In genomic region chr13:50170447-50171037, GRCh38 we compare ENCODE assay signal across 14 cellular contexts.
DNase-seq lines count a peak whose midpoint lies in the region; ATAC-seq, FAIRE-seq and TF ChIP-seq lines count a peak whose summit lies in the region.
"Had no signal": no experiment of that assay in that cellular context is flagged by ENCODE, and none has a peak within 500 bp of the region (broad histone marks: within the 10 kb centered on the region; RNA-seq: fewer than 3 reads in every experiment).

No MANE protein-coding gene starts in this region.

- H3K4me1 Mint-ChIP-seq in T-helper 2 cell treated with Interferon-gamma antibody and Interleukin-4, amounts not matched to agents 5 μg/mL and 100 μg/mL, for 36 hours (ENCODE audit: low read depth): no peaks in the 10 kb centered on the region
- H3K4me1 Mint-ChIP-seq: activated CD4-positive, alpha-beta T cell treated with anti-CD3 and anti-CD28 coated beads, Interleukin-2, amount 10 ng/mL, durations not matched to agents 7 days and 5 days; activated naive CD8-positive, alpha-beta T cell treated with anti-CD3 and anti-CD28 coated beads, Interleukin-2, amount 10 ng/mL, durations not matched to agents 7 days and 5 days; CD4-positive, CD25-positive, alpha-beta regulatory T cell had no signal

- POLR2A ChIA-PET in HEK293 (lab: Yijun Ruan, JAX): no interaction called here

- no peak overlapping the region for H3K9ac ChIP-seq in kidney (ENCODE audit: low read length in 2 of 2)

- H3K4me1 ChIP-seq in HEK293 (ENCODE audit: control insufficient read depth, insufficient read depth, low read length): no peaks in the 10 kb centered on the region
- H3K4me1 ChIP-seq in adrenal gland (replicated peaks in 1 of 2): no peaks in the 10 kb centered on the region
- H3K4me1 ChIP-seq in kidney (ENCODE audit: control insufficient read depth in 1 of 2, insufficient read depth in 1 of 2, low read depth in 1 of 2, low read length in 2 of 2): no peaks in the 10 kb centered on the region
- H3K4me1 ChIP-seq: SJCRH30 had no signal

- CTCF ChIA-PET in HEK293 (lab: Yijun Ruan, JAX): no interaction called here

- no peak overlapping the region for H3K4me3 Mint-ChIP-seq in T-helper 2 cell treated with Interferon-gamma antibody and Interleukin-4, amounts not matched to agents 5 μg/mL and 100 μg/mL, for 36 hours
- H3K4me3 Mint-ChIP-seq: activated CD4-positive, alpha-beta T cell treated with anti-CD3 and anti-CD28 coated beads, Interleukin-2, amount 10 ng/mL, durations not matched to agents 7 days and 5 days; activated naive CD8-positive, alpha-beta T cell treated with anti-CD3 and anti-CD28 coated beads, Interleukin-2, amount 10 ng/mL, durations not matched to agents 7 days and 5 days; CD4-positive, CD25-positive, alpha-beta regulatory T cell had no signal

- intact Hi-C loops in adrenal gland (cut with DNase I) (no loop called here), kidney (cut with DNase I) (no loop called here)

- no peaks in the 10 kb centered on the region for H3K27me3 ChIP-seq in adrenal gland
- H3K27me3 ChIP-seq: SJCRH30 had no signal

- H3K9me3 Mint-ChIP-seq in T-helper 2 cell treated with Interferon-gamma antibody and Interleukin-4, amounts not matched to agents 5 μg/mL and 100 μg/mL, for 36 hours: no peaks in the 10 kb centered on the region

- no peak for TF ChIP-seq POLR2A in adrenal gland (IDR thresholded peaks at IDR 0.05)

- peaks cover 48% of the 10 kb centered on the region for H3K27me3 Mint-ChIP-seq in T-helper 2 cell treated with Interferon-gamma antibody and Interleukin-4, amounts not matched to agents 5 μg/mL and 100 μg/mL, for 36 hours (ENCODE audit: low read depth)

- ATAC-seq in GM21526 (IDR thresholded peaks at IDR 0.05; ENCODE audit: low FRiP score, unreplicated experiment): no peak
- ATAC-seq in HG03520 (IDR thresholded peaks at IDR 0.05; ENCODE audit: unreplicated experiment): no peak

- H3K27ac ChIP-seq in 22Rv1: no peak overlapping the region
- H3K27ac ChIP-seq in HEK293 (ENCODE audit: extremely low read depth, low read depth, low read length): no peak overlapping the region
- no peak overlapping the region for H3K27ac ChIP-seq in adrenal gland
- H3K27ac ChIP-seq in kidney (ENCODE audit: low read depth in 2 of 2, low read length in 2 of 2): no peak overlapping the region
- H3K27ac ChIP-seq: SJCRH30 had no signal

- no peaks in the 10 kb centered on the region for H3K36me3 Mint-ChIP-seq in T-helper 2 cell treated with Interferon-gamma antibody and Interleukin-4, amounts not matched to agents 5 μg/mL and 100 μg/mL, for 36 hours (ENCODE audit: low read depth)
- H3K36me3 Mint-ChIP-seq: CD4-positive, CD25-positive, alpha-beta regulatory T cell had no signal

- peak; percentile 35 for FAIRE-seq in kidney (lab: Jason Lieb, UNC)
- FAIRE-seq: GM12891 had no signal

- H3K4me3 ChIP-seq in HEK293 (ENCODE audit: low read depth, low read length) (no peak overlapping the region), adrenal gland (no peak overlapping the region), kidney (ENCODE audit: low read length in 2 of 2) (no peak overlapping the region)
- H3K4me3 ChIP-seq: SJCRH30 had no signal

- no peak overlapping the region for H3K27ac Mint-ChIP-seq in T-helper 2 cell treated with Interferon-gamma antibody and Interleukin-4, amounts not matched to agents 5 μg/mL and 100 μg/mL, for 36 hours
- H3K27ac Mint-ChIP-seq: activated CD4-positive, alpha-beta T cell treated with anti-CD3 and anti-CD28 coated beads, Interleukin-2, amount 10 ng/mL, durations not matched to agents 7 days and 5 days; activated naive CD8-positive, alpha-beta T cell treated with anti-CD3 and anti-CD28 coated beads, Interleukin-2, amount 10 ng/mL, durations not matched to agents 7 days and 5 days; CD4-positive, CD25-positive, alpha-beta regulatory T cell had no signal

- WGBS in adrenal gland, 4 donors: 54 to 78% (median 68%) methylated on average over 2 of the region's 2 CpGs

- H3K9me3 ChIP-seq in HEK293 (ENCODE audit: control insufficient read depth, insufficient read depth, low read depth, low read length) (no peaks in the 10 kb centered on the region), adrenal gland (replicated peaks in 1 of 3) (no peaks in the 10 kb centered on the region), kidney (ENCODE audit: control insufficient read depth in 1 of 2, low read length in 2 of 2) (no peaks in the 10 kb centered on the region)
- H3K9me3 ChIP-seq: SJCRH30 had no signal

- TF ChIP-seq CTCF in 22Rv1 (IDR thresholded peaks at IDR 0.05): peak; percentile 18; the same call in 1 of the 2 replicates
- TF ChIP-seq CTCF in HEK293 (tag by site-specific recombination; IDR thresholded peaks at IDR 0.05): no peak
- peak in 5 of 6 experiments; percentile 10 to 50 (median 44) for TF ChIP-seq CTCF in adrenal gland (IDR thresholded peaks at IDR 0.05)
- TF ChIP-seq CTCF in kidney (IDR thresholded peaks at IDR 0.05; ENCODE audit: borderline replicate concordance, extremely low read depth, insufficient read depth): no peak

- H3K36me3 ChIP-seq in HEK293 (ENCODE audit: control insufficient read depth in 2 of 2, insufficient read depth in 1 of 2, low read length in 2 of 2) (no peaks in the 10 kb centered on the region), adrenal gland (replicated peaks in 1 of 2) (no peaks in the 10 kb centered on the region), kidney (ENCODE audit: control insufficient read depth in 1 of 2, insufficient read depth in 2 of 2, low read length in 2 of 2) (no peaks in the 10 kb centered on the region)
- H3K36me3 ChIP-seq: SJCRH30 had no signal

- DNase-seq in adrenal gland (no peak), kidney (no peak), activated gamma-delta T cell (lab: John Stamatoyannopoulos, UW) (no peak)
- DNase-seq in T-helper 2 cell treated with Interferon-gamma antibody and Interleukin-4, amounts not matched to agents 5 μg/mL and 100 μg/mL, for 36 hours (ENCODE audit: low spot score): no peak
- DNase-seq: activated CD4-positive, alpha-beta T cell treated with anti-CD3 and anti-CD28 coated beads, Interleukin-2, amount 10 ng/mL, durations not matched to agents 7 days and 5 days; activated naive CD8-positive, alpha-beta T cell treated with anti-CD3 and anti-CD28 coated beads, Interleukin-2, amount 10 ng/mL, durations not matched to agents 7 days and 5 days; CD4-positive, CD25-positive, alpha-beta regulatory T cell; NCI-H1436 treated with DMSO at 0.1 percent for 48 hours; SJCRH30 had no signal

TF ChIP-seq in HEK293, 187 proteins besides CTCF, POLR2A, EP300 and RAD21 (continues in another document):
- TF ChIP-seq ZNF133 (tag by site-specific recombination; IDR thresholded peaks at IDR 0.05): no peak
- TF ChIP-seq, protein P1, sequence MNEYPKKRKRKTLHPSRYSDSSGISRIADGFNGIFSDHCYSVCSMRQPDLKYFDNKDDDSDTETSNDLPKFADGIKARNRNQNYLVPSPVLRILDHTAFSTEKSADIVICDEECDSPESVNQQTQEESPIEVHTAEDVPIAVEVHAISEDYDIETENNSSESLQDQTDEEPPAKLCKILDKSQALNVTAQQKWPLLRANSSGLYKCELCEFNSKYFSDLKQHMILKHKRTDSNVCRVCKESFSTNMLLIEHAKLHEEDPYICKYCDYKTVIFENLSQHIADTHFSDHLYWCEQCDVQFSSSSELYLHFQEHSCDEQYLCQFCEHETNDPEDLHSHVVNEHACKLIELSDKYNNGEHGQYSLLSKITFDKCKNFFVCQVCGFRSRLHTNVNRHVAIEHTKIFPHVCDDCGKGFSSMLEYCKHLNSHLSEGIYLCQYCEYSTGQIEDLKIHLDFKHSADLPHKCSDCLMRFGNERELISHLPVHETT (tag by site-specific recombination; IDR thresholded peaks at IDR 0.05): no peak
- TF ChIP-seq YY2 (tag by site-specific recombination; IDR thresholded peaks at IDR 0.05): no peak
- TF ChIP-seq MEIS1 (CRISPR knock-in tag; IDR thresholded peaks at IDR 0.05; ENCODE audit: borderline replicate concordance): no peak
- TF ChIP-seq ZNF664 (tag by site-specific recombination; IDR thresholded peaks at IDR 0.05): 0 out of 2 replicates have a peak, but pooled peaks have one; percentile 53
- no peak for TF ChIP-seq ZSCAN16 (tag by site-specific recombination; IDR thresholded peaks at IDR 0.05)
- TF ChIP-seq ELK4 (IDR thresholded peaks at IDR 0.05; ENCODE audit: borderline replicate concordance, low read depth, low read length): no peak
- TF ChIP-seq ZNF335 (tag by site-specific recombination; conservative IDR thresholded peaks at IDR 0.05): no peak
- TF ChIP-seq ZNF792 (tag by site-specific recombination; IDR thresholded peaks at IDR 0.05): no peak
- TF ChIP-seq, protein P2, sequence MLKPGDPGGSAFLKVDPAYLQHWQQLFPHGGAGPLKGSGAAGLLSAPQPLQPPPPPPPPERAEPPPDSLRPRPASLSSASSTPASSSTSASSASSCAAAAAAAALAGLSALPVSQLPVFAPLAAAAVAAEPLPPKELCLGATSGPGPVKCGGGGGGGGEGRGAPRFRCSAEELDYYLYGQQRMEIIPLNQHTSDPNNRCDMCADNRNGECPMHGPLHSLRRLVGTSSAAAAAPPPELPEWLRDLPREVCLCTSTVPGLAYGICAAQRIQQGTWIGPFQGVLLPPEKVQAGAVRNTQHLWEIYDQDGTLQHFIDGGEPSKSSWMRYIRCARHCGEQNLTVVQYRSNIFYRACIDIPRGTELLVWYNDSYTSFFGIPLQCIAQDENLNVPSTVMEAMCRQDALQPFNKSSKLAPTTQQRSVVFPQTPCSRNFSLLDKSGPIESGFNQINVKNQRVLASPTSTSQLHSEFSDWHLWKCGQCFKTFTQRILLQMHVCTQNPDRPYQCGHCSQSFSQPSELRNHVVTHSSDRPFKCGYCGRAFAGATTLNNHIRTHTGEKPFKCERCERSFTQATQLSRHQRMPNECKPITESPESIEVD (tag by site-specific recombination; IDR thresholded peaks at IDR 0.05): peak; percentile 70

Comparison
In these comparisons a context has a peak if more than half of its experiments do, and no peak if none do; other contexts are left out.
1. CTCF ChIP-seq: peak in 22Rv1 (single experiment) and adrenal gland (5 of 6); none in HEK293 (single experiment) and kidney (single experiment).